Comparison of ENCODE assay signal across 21 cellular contexts in genomic region chr10:49197171-49197570, GRCh38. TPM values are rescaled to one million over a fixed set of nuclear protein-coding genes. Genes with fewer than 3 reads are reported as not detected.
DNase-seq lines count a peak whose midpoint lies in the region; ATAC-seq, FAIRE-seq and TF ChIP-seq lines count a peak whose summit lies in the region.
"Had no signal": no experiment of that assay in that cellular context is flagged by ENCODE, and none has a peak within 500 bp of the region (broad histone marks: within the 10 kb centered on the region; RNA-seq: fewer than 3 reads in every experiment).

No MANE protein-coding gene starts in this region.

- no peaks in the 10 kb centered on the region for H3K9me3 ChIP-seq in K562 (replicated peaks; ENCODE audit: control insufficient read depth, insufficient read depth, low read depth, low read length)

- intact Hi-C loops in K562 (cut with micrococcal nuclease): no loop called here

- no peak overlapping the region for H3K4me3 Mint-ChIP-seq in osteocyte (ENCODE audit: unreplicated experiment)
- H3K4me3 Mint-ChIP-seq: H9 had no signal

- POLR2A ChIA-PET in K562 (lab: Yijun Ruan, JAX): interaction anchor here (1.8 to 1.9 kb wide), 2 partner anchors 9 to 11 kb away, joined by 5 read pairs; partner anchors contain the start of gene TMEM273

- DNase-seq in K562 (ENCODE audit: extremely low read depth in 1 of 4, low spot score in 3 of 4): no peak
- peak; percentile 31 for DNase-seq in coronary artery (ENCODE audit: low spot score)
- peak; percentile 74 for DNase-seq in osteocyte (ENCODE audit: extremely low spot score, unreplicated experiment)
- no peak for DNase-seq in NCI-H2029 (lab: John Stamatoyannopoulos, UW)
- DNase-seq in NCI-H1417 treated with DMSO at 0.1 percent for 48 hours (lab: John Stamatoyannopoulos, UW): no peak
- DNase-seq: C1 segment of cervical spinal cord; Calu3; CD4-positive, alpha-beta memory T cell; COR-L47; DMS153; DND-41; GM23248; H9 had no signal

- no peak overlapping the region for H3K27ac Mint-ChIP-seq in osteocyte (ENCODE audit: unreplicated experiment)
- H3K27ac Mint-ChIP-seq: CD4-positive, alpha-beta memory T cell; H9 had no signal

- ATAC-seq in K562: peak; percentile 61
- ATAC-seq in GM18861 (IDR thresholded peaks at IDR 0.05; ENCODE audit: unreplicated experiment): no peak
- ATAC-seq: HCT116 had no signal

- no peak for TF ChIP-seq EP300 in K562 (IDR thresholded peaks at IDR 0.05; ENCODE audit: low read length)

- no peaks in the 10 kb centered on the region for H3K27me3 ChIP-seq in K562 (ENCODE audit: control insufficient read depth in 2 of 2, insufficient read depth in 2 of 2, low read length in 2 of 2)

- TF ChIP-seq POLR2A in K562 (conservative IDR thresholded peaks at IDR 0.05): no peak

- H4K20me1 ChIP-seq in K562 (replicated peaks; ENCODE audit: control insufficient read depth, insufficient read depth, low read length): no peaks in the 10 kb centered on the region

- H3K27ac ChIP-seq in K562 (ENCODE audit: extremely low read depth, low read depth, low read length) (0 out of 3 replicates have a peak overlapping the region, but pooled peaks have one; percentile 15), coronary artery (no peak overlapping the region)
- H3K27ac ChIP-seq: GM23248 had no signal

- H3K36me3 ChIP-seq in K562 (ENCODE audit: control insufficient read depth, insufficient read depth, low read length): no peaks in the 10 kb centered on the region

- CTCF ChIA-PET in K562 (lab: Yijun Ruan, JAX; ENCODE audit: low intra/inter-chr PET ratio): no interaction called here

- peak overlapping the region; percentile 85 for H2AFZ ChIP-seq in K562 (ENCODE audit: low read depth, low read length)
- H2AFZ ChIP-seq: GM23248 had no signal

- no peaks in the 10 kb centered on the region for H3K9me1 ChIP-seq in K562 (ENCODE audit: control insufficient read depth, insufficient read depth, low read length)

- BruUV-seq in K562 (replicated peaks; lab: Mats Ljungman, UMichigan): no TSS peak

- TF ChIP-seq CTCF in K562 (IDR thresholded peaks at IDR 0.05 in 2 of 3, conservative IDR thresholded peaks at IDR 0.05 in 1 of 3; ENCODE audit: insufficient read depth in 2 of 3, low read depth in 1 of 3, low read length in 3 of 3): no peak
- TF ChIP-seq CTCF in coronary artery (IDR thresholded peaks at IDR 0.05): no peak
- TF ChIP-seq CTCF in osteocyte (IDR thresholded peaks at IDR 0.05): no peak

- in situ Hi-C loops in K562 (cut with MboI): no loop called here

- no peaks in the 10 kb centered on the region for H3K79me2 ChIP-seq in K562 (ENCODE audit: control insufficient read depth, insufficient read depth, low read length)

- H3K9ac ChIP-seq in K562 (ENCODE audit: insufficient read depth in 1 of 2, low read depth in 2 of 2, low read length in 2 of 2): no peak overlapping the region; a peak in 1 of 4 replicates
- H3K9ac ChIP-seq: GM23248 had no signal

- no peak for FAIRE-seq in K562 (lab: Jason Lieb, UNC)
- FAIRE-seq: G401.6, GM12892, GM19239 had no signal

- no peak overlapping the region for H3K4me2 ChIP-seq in K562 (ENCODE audit: insufficient read depth, low read length)

- TF ChIP-seq RAD21 in K562 (CRISPR knock-in tag; conservative IDR thresholded peaks at IDR 0.05 in 1 of 2, IDR thresholded peaks at IDR 0.05 in 1 of 2): no peak

- H3K36me3 Mint-ChIP-seq in osteocyte (ENCODE audit: unreplicated experiment): no peaks in the 10 kb centered on the region
- H3K36me3 Mint-ChIP-seq: CD4-positive, alpha-beta memory T cell had no signal

- 68% methylated on average over 6 of the region's 6 CpGs for WGBS in K562 (ENCODE audit: insufficient coverage, low coverage, missing lambda C conversion rate)

- H3K4me3 ChIP-seq in K562: no peak overlapping the region
- H3K4me3 ChIP-seq in coronary artery: no peak overlapping the region
- H3K4me3 ChIP-seq: GM23248 had no signal

- peaks cover 45% of the 10 kb centered on the region for H3K27me3 Mint-ChIP-seq in osteocyte (ENCODE audit: unreplicated experiment)

- peaks cover 0 to 6% of the 10 kb centered on the region in 2 experiments; a peak in 3 of 5 replicates for H3K4me1 ChIP-seq in K562 (replicated peaks in 1 of 2; ENCODE audit: control insufficient read depth in 2 of 2, insufficient read depth in 2 of 2, low read length in 2 of 2)

- H3K4me1 Mint-ChIP-seq in osteocyte (ENCODE audit: unreplicated experiment): no peaks in the 10 kb centered on the region
- H3K4me1 Mint-ChIP-seq: H9 had no signal

- H3K9me3 Mint-ChIP-seq in osteocyte (ENCODE audit: unreplicated experiment): no peaks in the 10 kb centered on the region
- H3K9me3 Mint-ChIP-seq: H9 had no signal

TF ChIP-seq in K562, 482 proteins besides CTCF, POLR2A, EP300 and RAD21:
- TF ChIP-seq STAT5A (IDR thresholded peaks at IDR 0.05; ENCODE audit: borderline replicate concordance, low read length) (no peak), ZNF592 (IDR thresholded peaks at IDR 0.05) (0 out of 2 replicates have a peak, but pooled peaks have one; percentile 33), HDAC8 (tag; IDR thresholded peaks at IDR 0.05) (no peak), ZNF79 (CRISPR knock-in tag; IDR thresholded peaks at IDR 0.05; ENCODE audit: low read depth) (no peak), RNF219 (CRISPR knock-in tag; IDR thresholded peaks at IDR 0.05) (no peak), RBBP5 (IDR thresholded peaks at IDR 0.05; ENCODE audit: borderline replicate concordance, insufficient read depth, low read length, poor library complexity, severe bottlenecking) (no peak)

RNA-seq across cellular contexts. Expression of gene TMEM273, which starts 9.0 kb away (rescaled TPM):
- total RNA-seq in K562 (2011; cell fraction: chromatin; rRNA removed; ENCODE audit: low replicate concordance): 81.2 and 118 TPM in 2 replicates
- 54.2 and 60.0 TPM in 2 replicates for total RNA-seq in K562 (2011; cell fraction: nucleolus; rRNA removed)
- total RNA-seq in K562 (2011; cell fraction: nucleoplasm; rRNA removed): 86.6 and 86.7 TPM in 2 replicates
- total RNA-seq in K562 (2014; rRNA removed) (93.1 and 94.3 TPM in 2 replicates), K562 (2014; rRNA removed; fragmentation: Illumina TruSeq; extraction: Trizol) (72.3 and 78.7 TPM in 2 replicates), K562 (2015; rRNA removed; fragmentation: Illumina TruSeq; extraction: Trizol) (90.7 and 95.6 TPM in 2 replicates), K562 (2021) (63.1 and 64.3 TPM in 2 replicates), osteocyte (not detected in 2 replicates)
- polyA plus RNA-seq in K562 (2011; rRNA removed) (38.9 and 39.2 TPM in 2 replicates), K562 (2014; fragmentation: Illumina TruSeq; extraction: Trizol) (126 and 127 TPM in 2 replicates), K562 (2014; fragmentation: Nextera tagmentation; extraction: Ambion mirVana) (100 to 1,000 TPM in 1 of 2 experiments, 10 to 100 TPM in 1; 97.3 to 102 TPM), K562 (2014; rRNA removed) (131 and 145 TPM in 2 replicates)
- 28.1 and 37.9 TPM in 2 replicates for polyA plus RNA-seq in K562 (2011; cell fraction: cytosol; rRNA removed)
- 97.0 and 101 TPM in 2 replicates for polyA plus RNA-seq in K562 (2011; cell fraction: nucleus; rRNA removed)
- 161 and 239 TPM in 2 replicates for polyA plus RNA-seq in K562 (2012)
- 30.9 and 33.2 TPM in 2 replicates for polyA minus RNA-seq in K562 (2011; rRNA and poly(A)+ RNA removed)
- 9.6 and 10.0 TPM in 2 replicates for polyA minus RNA-seq in K562 (2011; cell fraction: cytosol; rRNA and poly(A)+ RNA removed)
- 24.1 and 32.7 TPM in 2 replicates for polyA minus RNA-seq in K562 (2011; cell fraction: nucleus; rRNA and poly(A)+ RNA removed)
- total RNA-seq: A172, A673, Calu3, GM23248, H9 had no signal
- polyA plus RNA-seq: BJ, GM23248 had no signal

Comparison
In these comparisons a context has a peak if more than half of its experiments do, and no peak if none do; other contexts are left out.
1. DNase-seq: peak in coronary artery (single experiment) and osteocyte (single experiment); none in K562 (0 of 4), NCI-H2029 (single experiment) and NCI-H1417 treated with DMSO at 0.1 percent for 48 hours (single experiment).
2. RNA of gene TMEM273, which starts 9.0 kb away (total RNA-seq): 54.2 to 118 TPM in K562; not detected in osteocyte; every median in the first group is over 10 times any median in the second.